ENCODE assay signal across 9 cellular contexts in the genomic region with DNA sequence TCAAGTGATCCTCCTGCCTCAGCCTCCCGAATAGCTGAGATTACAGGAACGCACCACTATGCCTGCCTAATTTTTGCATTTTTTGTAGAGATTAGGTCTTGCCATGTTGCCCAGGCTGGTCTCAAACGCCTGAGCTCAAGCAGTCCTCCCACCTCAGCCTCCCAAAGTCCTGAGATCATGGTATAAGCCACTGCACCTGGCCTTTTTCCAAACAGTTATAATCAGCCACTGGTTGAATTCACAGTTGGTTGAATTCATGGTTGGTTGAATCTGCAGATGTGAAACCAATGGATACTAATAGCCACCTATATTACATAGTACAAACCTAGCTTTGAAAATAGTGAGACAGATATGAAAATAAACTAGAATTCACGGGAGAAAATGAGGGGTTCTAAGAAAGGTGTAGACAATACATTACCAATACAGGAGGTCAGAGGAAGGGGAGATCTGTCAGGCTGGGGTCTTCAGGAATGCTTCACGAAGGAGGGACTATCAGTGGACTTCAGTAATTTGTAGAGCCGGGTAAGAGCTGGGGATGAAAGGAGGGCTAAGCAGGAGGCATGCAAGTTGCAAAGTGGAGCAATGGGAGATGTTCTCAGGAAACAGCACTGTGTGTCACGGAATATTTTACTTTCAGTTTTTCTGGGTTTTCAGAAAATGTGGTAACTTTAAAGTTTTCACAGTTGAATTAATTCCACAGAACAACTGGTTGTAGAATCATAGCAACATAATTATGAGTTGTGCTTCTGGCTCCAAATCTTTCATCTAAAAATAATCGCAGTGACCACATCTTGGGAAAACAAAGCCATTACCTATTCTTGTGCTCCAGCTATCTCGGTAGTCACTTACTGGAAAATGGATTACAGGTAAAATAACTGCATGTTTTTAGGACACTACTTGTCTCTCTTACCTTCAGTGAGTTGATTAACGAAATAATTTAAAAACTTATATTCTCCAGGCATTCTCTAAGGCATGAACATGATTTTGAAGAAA. TPM values are rescaled to one million over a fixed set of nuclear protein-coding genes. Genes with fewer than 3 reads are reported as not detected.
DNase-seq lines count a peak whose midpoint lies in the region; ATAC-seq, FAIRE-seq and TF ChIP-seq lines count a peak whose summit lies in the region.
"Had no signal": no experiment of that assay in that cellular context is flagged by ENCODE, and none has a peak within 500 bp of the region (broad histone marks: within the 10 kb centered on the region; RNA-seq: fewer than 3 reads in every experiment).

No MANE protein-coding gene starts in this region.

- H3K27ac ChIP-seq in SJSA1, result peak overlapping the region; percentile 7; the same call in 1 of the 2 replicates

- H3K9me3 Mint-ChIP-seq in CD14-positive monocyte, result peaks cover 0 to 2% (median 0%) of the 10 kb centered on the region in 7 donors

- peaks cover 2 to 5% (median 3%) of the 10 kb centered on the region in 3 donors for H3K27me3 Mint-ChIP-seq in CD14-positive monocyte (ENCODE audit: low read depth in 3 of 3)

- ATAC-seq in GM18519 (IDR thresholded peaks at IDR 0.05; ENCODE audit: low FRiP score, unreplicated experiment) (no peak), HG03521 (IDR thresholded peaks at IDR 0.05; ENCODE audit: unreplicated experiment) (no peak)

- H3K36me3 ChIP-seq in SJSA1, result no peaks in the 10 kb centered on the region

- DNase-seq in CD14-positive monocyte (ENCODE audit: low spot score), result no peak
- DNase-seq in GM19239 (ENCODE audit: insufficient read length, low spot score), result no peak
- DNase-seq in SJSA1 (ENCODE audit: low read depth in 1 of 2, low spot score in 2 of 2), result no peak
- peak; percentile 65 for DNase-seq in kidney tubule cell (ENCODE audit: low spot score)
- no peak for DNase-seq in GM19240 (ENCODE audit: insufficient read length, low spot score)
- no peak for DNase-seq in UCSD-AML1 (lab: John Stamatoyannopoulos, UW; ENCODE audit: unreplicated experiment)

- FAIRE-seq in GM19239 (lab: Jason Lieb, UNC), result peak; percentile 86
- FAIRE-seq: endothelial cell of umbilical vein had no signal

- no peaks in the 10 kb centered on the region for H3K27me3 ChIP-seq in SJSA1 (replicated peaks)

- peaks cover 25% of the 10 kb centered on the region for H3K4me1 ChIP-seq in SJSA1 (replicated peaks)

- H3K4me3 ChIP-seq in SJSA1, result peak overlapping the region; percentile 27

- intact Hi-C loops in CD14-positive monocyte (cut with micrococcal nuclease), result no loop called here

- peaks cover 4% of the 10 kb centered on the region for H3K4me1 Mint-ChIP-seq in CD14-positive monocyte

- H3K36me3 Mint-ChIP-seq in CD14-positive monocyte, result no peaks in the 10 kb centered on the region

- H3K27ac Mint-ChIP-seq in CD14-positive monocyte, result no peak overlapping the region

- no peaks in the 10 kb centered on the region for H3K9me3 ChIP-seq in SJSA1 (replicated peaks)

- H3K4me3 Mint-ChIP-seq in CD14-positive monocyte, result peak overlapping the region; percentile 17 to 74

- no peak for TF ChIP-seq CTCF in CD14-positive monocyte (IDR thresholded peaks at IDR 0.05)

RNA-seq across cellular contexts. Expression of a gene that starts 12.9 kb away (rescaled TPM):
- polyA plus RNA-seq in CD14-positive monocyte, result 10 to 100 TPM; 19.6 to 38.3 TPM
- total RNA-seq in SJSA1 (2014; rRNA removed; shearing (Covaris generic)), result 6.5 and 12.7 TPM in 2 replicates
